Comparison of ENCODE assay signal across 15 cellular contexts in genomic region chr2:160380613-160381012, GRCh38.
DNase-seq lines count a peak whose midpoint lies in the region; ATAC-seq and TF ChIP-seq lines count a peak whose summit lies in the region.
"Had no signal": no experiment of that assay in that cellular context is flagged by ENCODE, and none has a peak within 500 bp of the region (broad histone marks: within the 10 kb centered on the region; RNA-seq: fewer than 3 reads in every experiment).

No MANE protein-coding gene starts in this region.

- H3K9me3 ChIP-seq in colonic mucosa (no peaks in the 10 kb centered on the region), lower lobe of right lung (no peaks in the 10 kb centered on the region), spleen (no peaks in the 10 kb centered on the region)

- peaks cover 3% of the 10 kb centered on the region; the same call in 1 of the 2 replicates for H3K27me3 Mint-ChIP-seq in HFFc6 (ENCODE audit: insufficient read depth)
- H3K27me3 Mint-ChIP-seq: CD4-positive, CD25-positive, alpha-beta regulatory T cell; IgD-negative memory B cell had no signal

- peak overlapping the region; percentile 73 for H3K4me3 Mint-ChIP-seq in HFFc6
- H3K4me3 Mint-ChIP-seq: CD4-positive, CD25-positive, alpha-beta regulatory T cell had no signal

- peaks cover 90% of the 10 kb centered on the region for H3K4me1 Mint-ChIP-seq in HFFc6 (ENCODE audit: low read depth)

- TF ChIP-seq CTCF in HFFc6 (IDR thresholded peaks at IDR 0.05) = no peak
- TF ChIP-seq CTCF in colonic mucosa (IDR thresholded peaks at IDR 0.05) = no peak
- no peak for TF ChIP-seq CTCF in lower lobe of right lung (IDR thresholded peaks at IDR 0.05)
- TF ChIP-seq CTCF in spleen (IDR thresholded peaks at IDR 0.05 in 8 of 11, conservative IDR thresholded peaks at IDR 0.05 in 3 of 11) = no peak

- WGBS in spleen, 5 donors = 15 to 43% (median 31%) methylated on average over 5 of the region's 5 CpGs

- H3K27ac ChIP-seq in colonic mucosa (peak overlapping the region; percentile 32), lower lobe of right lung (peak overlapping the region; percentile 73), spleen (peak overlapping the region; percentile 59 to 85 (median 82))

- H3K9ac ChIP-seq in colonic mucosa (ENCODE audit: low read depth in 2 of 2, low read length in 2 of 2) = no peak overlapping the region

- no peaks in the 10 kb centered on the region for H3K36me3 ChIP-seq in colonic mucosa
- no peaks in the 10 kb centered on the region for H3K36me3 ChIP-seq in lower lobe of right lung
- no peaks in the 10 kb centered on the region for H3K36me3 ChIP-seq in spleen

- H3K4me1 ChIP-seq in colonic mucosa (no peaks in the 10 kb centered on the region), lower lobe of right lung (peaks cover 97% of the 10 kb centered on the region), spleen (peaks cover 57 to 100% (median 95%) of the 10 kb centered on the region in 6 donors)

- TF ChIP-seq POLR2A in spleen (IDR thresholded peaks at IDR 0.05) = no peak

- H3K4me3 ChIP-seq in colonic mucosa = no peak overlapping the region
- no peak overlapping the region for H3K4me3 ChIP-seq in lower lobe of right lung
- H3K4me3 ChIP-seq in spleen = peak overlapping the region in 1 of 8 donors; percentile 16

- H3K9me3 Mint-ChIP-seq in HFFc6 = no peaks in the 10 kb centered on the region
- H3K9me3 Mint-ChIP-seq: CD4-positive, CD25-positive, alpha-beta regulatory T cell; IgD-negative memory B cell had no signal

- H3K36me3 Mint-ChIP-seq in HFFc6 (ENCODE audit: low read depth) = peaks cover 15% of the 10 kb centered on the region

- intact Hi-C loops in colonic mucosa (cut with DNase I) (no loop called here), lower lobe of right lung (cut with DNase I) (no loop called here), spleen (cut with DNase I; ENCODE audit: low total_unique reads) (no loop called here)

- ATAC-seq in lower lobe of right lung = peak in 1 of 2 donors; percentile 49
- ATAC-seq: Panc1 had no signal

- DNase-seq in HFFc6 (no peak), colonic mucosa (no peak), lower lobe of right lung (no peak), spleen (no peak), NCI-H128 (lab: John Stamatoyannopoulos, UW; ENCODE audit: unreplicated experiment) (no peak), NCI-H345 (lab: John Stamatoyannopoulos, UW) (no peak), NCI-H524 (lab: John Stamatoyannopoulos, UW) (no peak)
- DNase-seq in activated CD4-positive, alpha-beta T cell treated with anti-CD3 and anti-CD28 coated beads for 4 hours = no peak
- DNase-seq: activated naive CD4-positive, alpha-beta T cell treated with Interleukin-2 at 50 U/mL for 16 hours; CD4-positive, CD25-positive, alpha-beta regulatory T cell; islet precursor cell; NCI-H1417; NCI-H510A had no signal

- H3K27me3 ChIP-seq in colonic mucosa = no peaks in the 10 kb centered on the region
- H3K27me3 ChIP-seq in lower lobe of right lung (ENCODE audit: low read depth) = no peaks in the 10 kb centered on the region
- no peaks in the 10 kb centered on the region for H3K27me3 ChIP-seq in spleen (replicated peaks in 1 of 7)

- H3K27ac Mint-ChIP-seq in HFFc6 = peak overlapping the region; percentile 80

Comparison
In these comparisons a context has a peak if more than half of its experiments do, and no peak if none do; other contexts are left out.
1. H3K27ac ChIP-seq: peak in every context shown above with its lines; median percentile 82 in spleen; 73 in lower lobe of right lung; 32 in colonic mucosa.